Comparison of ENCODE assay signal across 2 cellular contexts in genomic region chr3:196120291-196120951, GRCh38.
TF ChIP-seq lines count a peak whose summit lies in the region.

No MANE protein-coding gene starts in this region.

TF ChIP-seq in IMR-90, 13 proteins besides CTCF, POLR2A, EP300 and RAD21:
- TF ChIP-seq MAFK (IDR thresholded peaks at IDR 0.05; ENCODE audit: low read depth, low read length) (no peak), NFE2L2 (IDR thresholded peaks at IDR 0.05; ENCODE audit: low read depth, low read length) (no peak), SMC3 (IDR thresholded peaks at IDR 0.05; ENCODE audit: low read depth, low read length) (no peak), CEBPB (IDR thresholded peaks at IDR 0.05; ENCODE audit: low read depth, low read length) (peak; percentile 59), CHD1 (IDR thresholded peaks at IDR 0.05; ENCODE audit: low read depth, low read length) (no peak)
TF ChIP-seq in IMR-90: peak in this region for 1.

TF ChIP-seq in HepG2, 621 proteins besides CTCF, POLR2A, EP300 and RAD21:
- TF ChIP-seq ZNF124 (CRISPR knock-in tag; IDR thresholded peaks at IDR 0.05) = no peak
- TF ChIP-seq ZFP41 (CRISPR knock-in tag; IDR thresholded peaks at IDR 0.05; ENCODE audit: borderline replicate concordance) = no peak
- no peak for TF ChIP-seq ZBTB1 (CRISPR knock-in tag; IDR thresholded peaks at IDR 0.05; ENCODE audit: borderline replicate concordance)
- no peak for TF ChIP-seq E2F1 (CRISPR knock-in tag; IDR thresholded peaks at IDR 0.05)
- TF ChIP-seq ZNF639 (CRISPR knock-in tag; conservative IDR thresholded peaks at IDR 0.05) = no peak
- TF ChIP-seq, protein P1, sequence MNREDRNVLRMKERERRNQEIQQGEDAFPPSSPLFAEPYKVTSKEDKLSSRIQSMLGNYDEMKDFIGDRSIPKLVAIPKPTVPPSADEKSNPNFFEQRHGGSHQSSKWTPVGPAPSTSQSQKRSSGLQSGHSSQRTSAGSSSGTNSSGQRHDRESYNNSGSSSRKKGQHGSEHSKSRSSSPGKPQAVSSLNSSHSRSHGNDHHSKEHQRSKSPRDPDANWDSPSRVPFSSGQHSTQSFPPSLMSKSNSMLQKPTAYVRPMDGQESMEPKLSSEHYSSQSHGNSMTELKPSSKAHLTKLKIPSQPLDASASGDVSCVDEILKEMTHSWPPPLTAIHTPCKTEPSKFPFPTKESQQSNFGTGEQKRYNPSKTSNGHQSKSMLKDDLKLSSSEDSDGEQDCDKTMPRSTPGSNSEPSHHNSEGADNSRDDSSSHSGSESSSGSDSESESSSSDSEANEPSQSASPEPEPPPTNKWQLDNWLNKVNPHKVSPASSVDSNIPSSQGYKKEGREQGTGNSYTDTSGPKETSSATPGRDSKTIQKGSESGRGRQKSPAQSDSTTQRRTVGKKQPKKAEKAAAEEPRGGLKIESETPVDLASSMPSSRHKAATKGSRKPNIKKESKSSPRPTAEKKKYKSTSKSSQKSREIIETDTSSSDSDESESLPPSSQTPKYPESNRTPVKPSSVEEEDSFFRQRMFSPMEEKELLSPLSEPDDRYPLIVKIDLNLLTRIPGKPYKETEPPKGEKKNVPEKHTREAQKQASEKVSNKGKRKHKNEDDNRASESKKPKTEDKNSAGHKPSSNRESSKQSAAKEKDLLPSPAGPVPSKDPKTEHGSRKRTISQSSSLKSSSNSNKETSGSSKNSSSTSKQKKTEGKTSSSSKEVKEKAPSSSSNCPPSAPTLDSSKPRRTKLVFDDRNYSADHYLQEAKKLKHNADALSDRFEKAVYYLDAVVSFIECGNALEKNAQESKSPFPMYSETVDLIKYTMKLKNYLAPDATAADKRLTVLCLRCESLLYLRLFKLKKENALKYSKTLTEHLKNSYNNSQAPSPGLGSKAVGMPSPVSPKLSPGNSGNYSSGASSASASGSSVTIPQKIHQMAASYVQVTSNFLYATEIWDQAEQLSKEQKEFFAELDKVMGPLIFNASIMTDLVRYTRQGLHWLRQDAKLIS (CRISPR knock-in tag; IDR thresholded peaks at IDR 0.05) = no peak
- TF ChIP-seq ATM (IDR thresholded peaks at IDR 0.05; ENCODE audit: borderline replicate concordance) = no peak
- no peak for TF ChIP-seq SIX4 (CRISPR knock-in tag; IDR thresholded peaks at IDR 0.05)
- TF ChIP-seq CEBPG (CRISPR knock-in tag; IDR thresholded peaks at IDR 0.05) = 0 out of 2 replicates have a peak, but pooled peaks have one; percentile 22
- no peak for TF ChIP-seq STAT6 (CRISPR knock-in tag; IDR thresholded peaks at IDR 0.05; ENCODE audit: borderline replicate concordance)
- TF ChIP-seq SOX6 (IDR thresholded peaks at IDR 0.05) = no peak
- TF ChIP-seq SOX6 (CRISPR knock-in tag; IDR thresholded peaks at IDR 0.05) = no peak
- no peak for TF ChIP-seq TIGD3 (CRISPR knock-in tag; IDR thresholded peaks at IDR 0.05; ENCODE audit: borderline replicate concordance)
- TF ChIP-seq, protein P2, sequence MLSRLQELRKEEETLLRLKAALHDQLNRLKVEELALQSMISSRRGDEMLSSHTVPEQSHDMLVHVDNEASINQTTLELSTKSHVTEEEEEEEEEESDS (CRISPR knock-in tag; IDR thresholded peaks at IDR 0.05; ENCODE audit: borderline replicate concordance) = no peak
- TF ChIP-seq CEBPB (IDR thresholded peaks at IDR 0.05; ENCODE audit: borderline replicate concordance, low read depth, low read length) = peak; percentile 61
- TF ChIP-seq, protein P3, sequence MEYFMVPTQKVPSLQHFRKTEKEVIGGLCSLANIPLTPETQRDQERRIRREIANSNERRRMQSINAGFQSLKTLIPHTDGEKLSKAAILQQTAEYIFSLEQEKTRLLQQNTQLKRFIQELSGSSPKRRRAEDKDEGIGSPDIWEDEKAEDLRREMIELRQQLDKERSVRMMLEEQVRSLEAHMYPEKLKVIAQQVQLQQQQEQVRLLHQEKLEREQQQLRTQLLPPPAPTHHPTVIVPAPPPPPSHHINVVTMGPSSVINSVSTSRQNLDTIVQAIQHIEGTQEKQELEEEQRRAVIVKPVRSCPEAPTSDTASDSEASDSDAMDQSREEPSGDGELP (IDR thresholded peaks at IDR 0.05; ENCODE audit: borderline replicate concordance, low read depth) = peak; percentile 45; the same call in 1 of the 2 replicates
- TF ChIP-seq ELF4 (CRISPR knock-in tag; IDR thresholded peaks at IDR 0.05; ENCODE audit: borderline replicate concordance) = no peak
- no peak for TF ChIP-seq SOX5 (CRISPR knock-in tag; IDR thresholded peaks at IDR 0.05; ENCODE audit: borderline replicate concordance)
- no peak for TF ChIP-seq ZNF318 (CRISPR knock-in tag; IDR thresholded peaks at IDR 0.05)
TF ChIP-seq in HepG2: peak in this region for 3.
